ENCODE assay signal across 19 cellular contexts in genomic region chr6:9064156-9064555, GRCh38.
"Had no signal": no experiment of that assay in that cellular context is flagged by ENCODE, and none has a peak within 500 bp of the region (broad histone marks: within the 10 kb centered on the region; RNA-seq: fewer than 3 reads in every experiment).

No MANE protein-coding gene starts in this region.

- H3K36me3 ChIP-seq: gastroesophageal sphincter, heart right ventricle, neural progenitor cell, tibial nerve, uterus had no signal

- H3K27ac ChIP-seq: gastroesophageal sphincter, heart right ventricle, neural progenitor cell, parathyroid adenoma, tibial nerve, uterus had no signal

- H3K27me3 Mint-ChIP-seq: activated B cell treated with CpG ODN at 0.5 μM for 24 hours; activated naive CD8-positive, alpha-beta T cell treated with anti-CD3 and anti-CD28 coated beads, Interleukin-2, amount 50 U/mL, for 24 hours; activated T-helper 17 cell treated with anti-CD3 and anti-CD28 coated beads, Interleukin-2, amount 50 U/mL, for 72 hours; dendritic cell treated with granulocyte-macrophage colony-stimulating factor and Interleukin-4, amounts not matched to agents 40 ng/mL and 50 ng/mL, for 4 days; naive B cell had no signal

- H3K9me3 ChIP-seq: gastroesophageal sphincter, tibial nerve, uterus had no signal

- H3K36me3 Mint-ChIP-seq: naive B cell, neural progenitor cell had no signal

- H3K27ac Mint-ChIP-seq: activated B cell treated with CpG ODN at 0.5 μM for 24 hours; activated naive CD4-positive, alpha-beta T cell treated with anti-CD3 and anti-CD28 coated beads for 36 hours; activated naive CD8-positive, alpha-beta T cell treated with anti-CD3 and anti-CD28 coated beads, Interleukin-2, amount 50 U/mL, for 24 hours; activated T-helper 17 cell treated with anti-CD3 and anti-CD28 coated beads, Interleukin-2, amount 50 U/mL, for 72 hours; dendritic cell treated with granulocyte-macrophage colony-stimulating factor and Interleukin-4, amounts not matched to agents 40 ng/mL and 50 ng/mL, for 4 days; naive B cell; neural progenitor cell had no signal

- DNase-seq: activated B cell treated with CpG ODN at 0.5 μM for 24 hours; activated CD4-positive, alpha-beta T cell treated with anti-CD3 and anti-CD28 coated beads, Interleukin-2, amount 50 U/mL, for 1 hour; activated naive CD4-positive, alpha-beta T cell treated with anti-CD3 and anti-CD28 coated beads for 36 hours; activated naive CD8-positive, alpha-beta T cell treated with anti-CD3 and anti-CD28 coated beads, Interleukin-2, amount 50 U/mL, for 24 hours; aorta; effector memory CD4-positive, alpha-beta T cell; heart right ventricle; left colon; naive B cell; stimulated activated CD4-positive, alpha-beta T cell treated with anti-CD3 and anti-CD28 coated beads, Interleukin-4, amount 100 ng/mL, for 24 hours; stimulated activated naive CD4-positive, alpha-beta T cell; uterus had no signal

- H3K4me1 ChIP-seq: gastroesophageal sphincter, heart right ventricle, neural progenitor cell, parathyroid adenoma, tibial nerve, uterus had no signal

- H3K27me3 ChIP-seq: gastroesophageal sphincter, heart right ventricle, neural progenitor cell, tibial nerve, uterus had no signal

- ATAC-seq: activated naive CD8-positive, alpha-beta T cell treated with anti-CD3 and anti-CD28 coated beads, Interleukin-2, amount 50 U/mL, for 24 hours; activated T-helper 17 cell treated with anti-CD3 and anti-CD28 coated beads, Interleukin-2, amount 50 U/mL, for 72 hours; gastroesophageal sphincter; heart right ventricle; left colon had no signal

- H3K4me3 Mint-ChIP-seq: activated B cell treated with CpG ODN at 0.5 μM for 24 hours; activated naive CD4-positive, alpha-beta T cell treated with anti-CD3 and anti-CD28 coated beads for 36 hours; activated naive CD8-positive, alpha-beta T cell treated with anti-CD3 and anti-CD28 coated beads, Interleukin-2, amount 50 U/mL, for 24 hours; activated T-helper 17 cell treated with anti-CD3 and anti-CD28 coated beads, Interleukin-2, amount 50 U/mL, for 72 hours; dendritic cell treated with granulocyte-macrophage colony-stimulating factor and Interleukin-4, amounts not matched to agents 40 ng/mL and 50 ng/mL, for 4 days; naive B cell; neural progenitor cell had no signal

- H3K9me3 Mint-ChIP-seq: activated naive CD4-positive, alpha-beta T cell treated with anti-CD3 and anti-CD28 coated beads for 36 hours; dendritic cell treated with granulocyte-macrophage colony-stimulating factor and Interleukin-4, amounts not matched to agents 40 ng/mL and 50 ng/mL, for 4 days had no signal

- H3K4me3 ChIP-seq: gastroesophageal sphincter, heart right ventricle, lung, neural progenitor cell, tibial nerve, uterus had no signal

- H3K4me1 Mint-ChIP-seq: activated B cell treated with CpG ODN at 0.5 μM for 24 hours; activated naive CD8-positive, alpha-beta T cell treated with anti-CD3 and anti-CD28 coated beads, Interleukin-2, amount 50 U/mL, for 24 hours; activated T-helper 17 cell treated with anti-CD3 and anti-CD28 coated beads, Interleukin-2, amount 50 U/mL, for 72 hours; naive B cell; neural progenitor cell had no signal
